8 cellular contexts compared by ENCODE assay signal in genomic region chr9:36151306-36152210, GRCh38. TPM values are rescaled to one million over a fixed set of nuclear protein-coding genes. Genes with fewer than 3 reads are reported as not detected.
DNase-seq lines count a peak whose midpoint lies in the region; ATAC-seq and TF ChIP-seq lines count a peak whose summit lies in the region.

No MANE protein-coding gene starts in this region.

- CTCF ChIA-PET in HEK293T (lab: Yijun Ruan, JAX) = interaction anchor here (0.8 kb wide), 1 partner anchor 15 kb away, joined by 3 read pairs; the partner anchor contains the start of gene GLIPR2

- H3K27ac ChIP-seq in prostate gland = peak overlapping the region in 1 of 2 donors; percentile 42

- TF ChIP-seq CTCF in GM12875 (IDR thresholded peaks at IDR 0.05; ENCODE audit: borderline replicate concordance, insufficient read depth, low read depth, low read length) = no peak
- no peak for TF ChIP-seq CTCF in prostate gland (IDR thresholded peaks at IDR 0.05)

- ATAC-seq in HG02623 (IDR thresholded peaks at IDR 0.05; ENCODE audit: unreplicated experiment) = peak; percentile 75
- ATAC-seq in Right ventricle myocardium inferior = peak; percentile 47

- H3K9me3 ChIP-seq in prostate gland = no peaks in the 10 kb centered on the region

- H3K4me1 ChIP-seq in prostate gland (replicated peaks) = no peaks in the 10 kb centered on the region

- no peaks in the 10 kb centered on the region for H3K36me3 ChIP-seq in prostate gland

- WGBS in prostate gland = 69% methylated on average over 13 of the region's 14 CpGs

- no peak for TF ChIP-seq POLR2A in prostate gland (IDR thresholded peaks at IDR 0.05)

- intact Hi-C loops in Right ventricle myocardium inferior (cut with DNase I) (no loop called here), prostate gland (cut with DNase I) (no loop called here)

- H3K4me3 ChIP-seq in GM12875 (ENCODE audit: low read depth, low read length) = peak overlapping the region; percentile 25
- no peak overlapping the region for H3K4me3 ChIP-seq in prostate gland

- DNase-seq in NOMO-1 (lab: John Stamatoyannopoulos, UW; ENCODE audit: unreplicated experiment in 2 of 2) = peak; percentile 96
- DNase-seq in activated T-cell treated with anti-CD3 and anti-CD28 coated beads for 48 hours (ENCODE audit: low read depth) = peak; percentile 80
- DNase-seq in Right ventricle myocardium inferior (ENCODE audit: missing footprints) = peak; percentile 91
- DNase-seq in stimulated activated CD4-positive, alpha-beta T cell treated with anti-CD3 and anti-CD28 coated beads, Interleukin-1b, Interleukin-23, amount 100 ng/mL, for 24 hours (ENCODE audit: low read depth in 4 of 4, low spot score in 1 of 4) = peak; percentile 57 to 82 (median 72)
- no peak for DNase-seq in HEK293T (ENCODE audit: extremely low spot score)
- DNase-seq in prostate gland (ENCODE audit: low spot score) = no peak

- POLR2A ChIA-PET in HEK293T (lab: Yijun Ruan, JAX) = no interaction called here

- no peaks in the 10 kb centered on the region for H3K27me3 ChIP-seq in prostate gland (replicated peaks; ENCODE audit: insufficient read depth)

TF ChIP-seq in HEK293T, 16 proteins besides CTCF, POLR2A, EP300 and RAD21:
- no peak for TF ChIP-seq TARDBP (IDR thresholded peaks at IDR 0.05)
- no peak for TF ChIP-seq FOXA1 (IDR thresholded peaks at IDR 0.05)
- no peak for TF ChIP-seq FOXK2 (IDR thresholded peaks at IDR 0.05)
- no peak for TF ChIP-seq ELF4 (IDR thresholded peaks at IDR 0.05)
- TF ChIP-seq SUZ12 (IDR thresholded peaks at IDR 0.05) = no peak
- TF ChIP-seq LEF1 (IDR thresholded peaks at IDR 0.05; ENCODE audit: borderline replicate concordance) = no peak
- no peak for TF ChIP-seq PKNOX1 (IDR thresholded peaks at IDR 0.05)
- no peak for TF ChIP-seq SP1 (IDR thresholded peaks at IDR 0.05)
- no peak for TF ChIP-seq BHLHE40 (IDR thresholded peaks at IDR 0.05; ENCODE audit: borderline replicate concordance)
- TF ChIP-seq FOXM1 (IDR thresholded peaks at IDR 0.05; ENCODE audit: borderline replicate concordance) = no peak
- TF ChIP-seq NFRKB (IDR thresholded peaks at IDR 0.05) = no peak
- TF ChIP-seq ZNF384 (IDR thresholded peaks at IDR 0.05) = no peak
- no peak for TF ChIP-seq ARNT (IDR thresholded peaks at IDR 0.05)
- no peak for TF ChIP-seq HDGF (IDR thresholded peaks at IDR 0.05; ENCODE audit: borderline replicate concordance)
- TF ChIP-seq L3MBTL2 (conservative IDR thresholded peaks at IDR 0.05) = no peak
- no peak for TF ChIP-seq CTBP1 (IDR thresholded peaks at IDR 0.05; ENCODE audit: borderline replicate concordance)

RNA-seq across cellular contexts. Expression of gene GLIPR2, which starts 15.0 kb away (rescaled TPM):
- 8.9 TPM for total RNA-seq in Right ventricle myocardium inferior
- total RNA-seq in prostate gland = 10 to 100 TPM; 21.6 to 36.5 TPM

RNA-seq across cellular contexts. Expression of gene CCIN, which starts 17.6 kb away (rescaled TPM):
- total RNA-seq in Right ventricle myocardium inferior (not detected), prostate gland (1 to 10 TPM in 1 of 2 donors, under 1 TPM in 1; 0.18 to 3.0 TPM)

RNA-seq across cellular contexts. Expression of gene CLTA, which starts 39.2 kb away (rescaled TPM):
- total RNA-seq in Right ventricle myocardium inferior = 69.4 TPM
- 100 to 1,000 TPM; 210 to 259 TPM for total RNA-seq in prostate gland

Comparison
In these comparisons a context has a peak if more than half of its experiments do, and no peak if none do; other contexts are left out.
1. DNase-seq: peak in NOMO-1 (2 of 2), activated T-cell treated with anti-CD3 and anti-CD28 coated beads for 48 hours (single experiment), Right ventricle myocardium inferior (single experiment) and stimulated activated CD4-positive, alpha-beta T cell treated with anti-CD3 and anti-CD28 coated beads, Interleukin-1b, Interleukin-23, amount 100 ng/mL, for 24 hours (4 of 4); none in HEK293T (single experiment) and prostate gland (single experiment).